10 cellular contexts compared by ENCODE assay signal in genomic region chr7:44964384-44964830, GRCh38. TPM values are rescaled to one million over a fixed set of nuclear protein-coding genes. Genes with fewer than 3 reads are reported as not detected.
DNase-seq lines count a peak whose midpoint lies in the region; TF ChIP-seq lines count a peak whose summit lies in the region.
"Had no signal": no experiment of that assay in that cellular context is flagged by ENCODE, and none has a peak within 500 bp of the region (broad histone marks: within the 10 kb centered on the region; RNA-seq: fewer than 3 reads in every experiment).

No MANE protein-coding gene starts in this region.

- in situ Hi-C loops in ACHN (cut with HindIII; ENCODE audit: low pct_ligation_motif_present, low pct_unique_long_range_greater_than_20kb, low sequenced_read_pairs): no loop called here

- H3K9me2 ChIP-seq in OCI-LY7 (ENCODE audit: insufficient read depth, low read length): no peaks in the 10 kb centered on the region

- TF ChIP-seq CTCF in OCI-LY7 (conservative IDR thresholded peaks at IDR 0.05; ENCODE audit: low read length) (peak; percentile 63), fibroblast of lung (conservative IDR thresholded peaks at IDR 0.05 in 1 of 2, IDR thresholded peaks at IDR 0.05 in 1 of 2; ENCODE audit: low read depth in 1 of 2, low read length in 2 of 2) (peak; percentile 24 to 31), spleen (IDR thresholded peaks at IDR 0.05 in 8 of 11, conservative IDR thresholded peaks at IDR 0.05 in 3 of 11) (no peak), ascending aorta (IDR thresholded peaks at IDR 0.05) (no peak)

- H4K20me1 ChIP-seq in OCI-LY7 (ENCODE audit: insufficient read depth, low read length) (no peaks in the 10 kb centered on the region), fibroblast of lung (ENCODE audit: control insufficient read depth, extremely low read depth, insufficient read depth, low read length) (no peaks in the 10 kb centered on the region)

- POLR2A ChIA-PET in OCI-LY7 (lab: Charles Lee): interaction anchor here (1.1 kb wide), 1 partner anchor 9 kb away, joined by 4 read pairs; no protein-coding TSS in a partner anchor

- WGBS in spleen, 5 donors: 79 to 91% (median 82%) methylated on average over 5 to 7 of the region's 7 CpGs

- no peaks in the 10 kb centered on the region for H3K9me3 ChIP-seq in OCI-LY7 (ENCODE audit: low read length)
- H3K9me3 ChIP-seq in fibroblast of lung (ENCODE audit: control insufficient read depth, insufficient read depth, low read depth, low read length): no peaks in the 10 kb centered on the region
- no peaks in the 10 kb centered on the region for H3K9me3 ChIP-seq in spleen
- H3K9me3 ChIP-seq in ascending aorta: no peaks in the 10 kb centered on the region
- H3K9me3 ChIP-seq: suprapubic skin had no signal

- intact Hi-C loops in OCI-LY7 (cut with micrococcal nuclease; ENCODE audit: unreplicated experiment) (no loop called here), spleen (cut with DNase I; ENCODE audit: low total_unique reads) (no loop called here), ascending aorta (cut with DNase I) (loop anchor here (10.0 kb wide), 1 partner anchor 50 kb away; no protein-coding TSS in a partner anchor)

- H3K4me3 ChIP-seq in OCI-LY7 (ENCODE audit: low read depth, low read length, poor library complexity, severe bottlenecking) (no peak overlapping the region), fibroblast of lung (replicated peaks in 1 of 4; ENCODE audit: control extremely low read depth in 1 of 4, insufficient read depth in 1 of 4, low read depth in 3 of 4, low read length in 4 of 4) (no peak overlapping the region), spleen (no peak overlapping the region), ascending aorta (no peak overlapping the region)
- H3K4me3 ChIP-seq: suprapubic skin had no signal

- H3K4me2 ChIP-seq in OCI-LY7 (ENCODE audit: low read length) (no peak overlapping the region), fibroblast of lung (ENCODE audit: extremely low read depth, insufficient read depth, low read length) (no peak overlapping the region)

- no peaks in the 10 kb centered on the region for H3K36me3 ChIP-seq in OCI-LY7 (ENCODE audit: insufficient read depth, low read length)
- no peaks in the 10 kb centered on the region for H3K36me3 ChIP-seq in fibroblast of lung (ENCODE audit: control insufficient read depth, insufficient read depth, low read length)
- peaks cover 0 to 77% (median 36%) of the 10 kb centered on the region in 6 donors for H3K36me3 ChIP-seq in spleen
- no peaks in the 10 kb centered on the region for H3K36me3 ChIP-seq in ascending aorta
- H3K36me3 ChIP-seq: suprapubic skin had no signal

- H3K4me1 ChIP-seq in OCI-LY7 (ENCODE audit: insufficient read depth, low read length, poor library complexity, severe bottlenecking): peaks cover 9% of the 10 kb centered on the region
- no peaks in the 10 kb centered on the region for H3K4me1 ChIP-seq in fibroblast of lung (ENCODE audit: control insufficient read depth, extremely low read depth, insufficient read depth, low read length)
- H3K4me1 ChIP-seq in spleen: peaks cover 0 to 23% (median 9%) of the 10 kb centered on the region in 6 donors
- H3K4me1 ChIP-seq in ascending aorta: peaks cover 3 to 4% of the 10 kb centered on the region in 2 donors

- peak; percentile 39 for DNase-seq in ACHN
- peak; percentile 51 for DNase-seq in Daoy (ENCODE audit: low read depth)
- no peak for DNase-seq in OCI-LY7 (ENCODE audit: low spot score)
- DNase-seq in fibroblast of lung (ENCODE audit: low read depth in 2 of 2): no peak
- DNase-seq in effector CD8-positive, alpha-beta T cell (lab: John Stamatoyannopoulos, UW): no peak
- DNase-seq in spleen: no peak
- DNase-seq in ascending aorta (ENCODE audit: low spot score in 2 of 2): no peak
- no peak for DNase-seq in activated effector memory CD4-positive, alpha-beta T cell treated with anti-CD3 and anti-CD28 coated beads, Interleukin-2, amount 50 U/mL, for 16 hours
- DNase-seq: activated T-cell treated with anti-CD3 and anti-CD28 coated beads, Interleukin-2, amount 50 U/mL, for 4 hours had no signal

- BruUV-seq in OCI-LY7 (replicated peaks; lab: Mats Ljungman, UMichigan): no TSS peak

- peaks cover 10% of the 10 kb centered on the region for H3K27me3 ChIP-seq in fibroblast of lung (ENCODE audit: control insufficient read depth, insufficient read depth, low read length)
- H3K27me3 ChIP-seq in spleen (replicated peaks in 1 of 7): peaks cover 0 to 15% (median 0%) of the 10 kb centered on the region in 7 donors
- no peaks in the 10 kb centered on the region for H3K27me3 ChIP-seq in ascending aorta
- H3K27me3 ChIP-seq: suprapubic skin had no signal

- TF ChIP-seq POLR2A in spleen (IDR thresholded peaks at IDR 0.05): no peak

- H3K79me2 ChIP-seq in OCI-LY7 (ENCODE audit: insufficient read depth, low read depth, low read length) (no peaks in the 10 kb centered on the region), fibroblast of lung (ENCODE audit: control insufficient read depth, insufficient read depth, low read length) (no peaks in the 10 kb centered on the region)

- H3K9ac ChIP-seq in fibroblast of lung (ENCODE audit: insufficient read depth, low read length): no peak overlapping the region

- H3K27ac ChIP-seq in OCI-LY7 (ENCODE audit: low read depth, low read length, poor library complexity, severe bottlenecking) (no peak overlapping the region), fibroblast of lung (ENCODE audit: insufficient read depth, low read length) (no peak overlapping the region), spleen (no peak overlapping the region), ascending aorta (no peak overlapping the region)
- H3K27ac ChIP-seq: suprapubic skin had no signal

- H2AFZ ChIP-seq in OCI-LY7 (ENCODE audit: low read length) (no peak overlapping the region), fibroblast of lung (ENCODE audit: low read length) (no peak overlapping the region)

- CTCF ChIA-PET in OCI-LY7 (lab: Charles Lee; ENCODE audit: unreplicated experiment): no interaction called here

RNA-seq across cellular contexts. Expression of gene MYO1G, which starts 14.4 kb away (rescaled TPM):
- 0.06 and 0.34 TPM in 2 replicates for total RNA-seq in Daoy (2014; rRNA removed; shearing (Covaris generic))
- total RNA-seq in OCI-LY7 (2014; rRNA removed; shearing (Covaris generic)): 23.6 and 27.4 TPM in 2 replicates
- 74.7 and 87.3 TPM in 2 replicates for total RNA-seq in OCI-LY7 (2022)
- under 0.01 TPM in 2 replicates for total RNA-seq in fibroblast of lung
- 0.02 and 0.10 TPM in 2 replicates for polyA plus RNA-seq in fibroblast of lung
- polyA plus RNA-seq in fibroblast of lung (2012): 0.08 TPM in 1 of 2 replicates, not detected in the other
- 0.19 TPM in 1 of 2 replicates, not detected in the other for polyA minus RNA-seq in fibroblast of lung (ENCODE audit: low replicate concordance)
- 10 to 100 TPM; 36.4 to 68.6 (median 62.1) TPM for total RNA-seq in spleen
- 10 to 100 TPM; 27.9 to 61.1 (median 45.6) TPM for polyA plus RNA-seq in spleen
- 5.9 TPM for total RNA-seq in ascending aorta

RNA-seq across cellular contexts. Expression of gene CCM2, which starts 35.6 kb away (rescaled TPM):
- 67.6 and 68.8 TPM in 2 replicates for total RNA-seq in Daoy (2014; rRNA removed; shearing (Covaris generic))
- total RNA-seq in OCI-LY7 (2014; rRNA removed; shearing (Covaris generic)): 55.3 and 58.9 TPM in 2 replicates
- total RNA-seq in OCI-LY7 (2022): 84.0 and 89.1 TPM in 2 replicates
- 40.6 and 52.4 TPM in 2 replicates for total RNA-seq in fibroblast of lung
- polyA plus RNA-seq in fibroblast of lung: 27.8 and 34.7 TPM in 2 replicates
- polyA plus RNA-seq in fibroblast of lung (2012): 42.8 and 67.1 TPM in 2 replicates
- polyA minus RNA-seq in fibroblast of lung (ENCODE audit: low replicate concordance): 173 and 190 TPM in 2 replicates
- total RNA-seq in spleen: 10 to 100 TPM; 67.8 to 94.2 (median 80.9) TPM
- 100 to 1,000 TPM in 2 of 3 donors, 10 to 100 TPM in 1; 80.8 to 108 (median 107) TPM for polyA plus RNA-seq in spleen
- total RNA-seq in ascending aorta: 61.5 TPM

Comparison
In these comparisons a context has a peak if more than half of its experiments do, and no peak if none do; other contexts are left out.
1. DNase-seq: peak in ACHN (single experiment) and Daoy (single experiment); none in OCI-LY7 (single experiment), fibroblast of lung (0 of 2), effector CD8-positive, alpha-beta T cell (single experiment), spleen (single experiment), ascending aorta (0 of 2) and activated effector memory CD4-positive, alpha-beta T cell treated with anti-CD3 and anti-CD28 coated beads, Interleukin-2, amount 50 U/mL, for 16 hours (single experiment).
2. CTCF ChIP-seq: peak in OCI-LY7 (single experiment) and fibroblast of lung (2 of 2); none in spleen (0 of 11) and ascending aorta (0 of 3).